ENCODE assay signal across 8 cellular contexts in genomic region chr13:45370922-45371406, GRCh38. TPM values are rescaled to one million over a fixed set of nuclear protein-coding genes. Genes with fewer than 3 reads are reported as not detected.
DNase-seq lines count a peak whose midpoint lies in the region; ATAC-seq, FAIRE-seq and TF ChIP-seq lines count a peak whose summit lies in the region.

No MANE protein-coding gene starts in this region.

- H3K4me1 ChIP-seq in NT2/D1 (ENCODE audit: insufficient read depth, insufficient read length) (peaks cover 4% of the 10 kb centered on the region), tibial artery (peaks cover 0 to 21% (median 9%) of the 10 kb centered on the region in 4 donors)

- FAIRE-seq in frontal cortex (lab: Jason Lieb, UNC): no peak

- peaks cover 15% of the 10 kb centered on the region for H3K36me3 Mint-ChIP-seq in osteocyte (ENCODE audit: unreplicated experiment)

- no peaks in the 10 kb centered on the region for H3K9me3 Mint-ChIP-seq in osteocyte (ENCODE audit: unreplicated experiment)

- H3K9ac ChIP-seq in NT2/D1 (ENCODE audit: insufficient read length, low read depth): no peak overlapping the region

- H3K4me3 Mint-ChIP-seq in osteocyte (ENCODE audit: unreplicated experiment): peak overlapping the region; percentile 5

- H3K27me3 ChIP-seq in NT2/D1 (ENCODE audit: insufficient read depth, insufficient read length) (no peaks in the 10 kb centered on the region), tibial artery (no peaks in the 10 kb centered on the region)

- H3K36me3 ChIP-seq in NT2/D1 (ENCODE audit: insufficient read depth, insufficient read length, low read length): peaks cover 6% of the 10 kb centered on the region
- H3K36me3 ChIP-seq in tibial artery: no peaks in the 10 kb centered on the region

- H3K4me1 Mint-ChIP-seq in osteocyte (ENCODE audit: unreplicated experiment): peaks cover 57% of the 10 kb centered on the region

- TF ChIP-seq CTCF in osteocyte (IDR thresholded peaks at IDR 0.05) (peak; percentile 94), tibial artery (IDR thresholded peaks at IDR 0.05) (peak; percentile 88 to 89)

- peak overlapping the region in 1 of 2 donors; percentile 21 for H3K27ac ChIP-seq in tibial artery

- ATAC-seq in HG03521 (IDR thresholded peaks at IDR 0.05; ENCODE audit: unreplicated experiment): no peak

- H3K4me3 ChIP-seq in NT2/D1 (ENCODE audit: insufficient read length, low read depth) (no peak overlapping the region), tibial artery (no peak overlapping the region)

- peak overlapping the region; percentile 31 for H3K27ac Mint-ChIP-seq in osteocyte (ENCODE audit: unreplicated experiment)

- H3K27me3 Mint-ChIP-seq in osteocyte (ENCODE audit: unreplicated experiment): no peaks in the 10 kb centered on the region

- H3K9me3 ChIP-seq in NT2/D1 (ENCODE audit: insufficient read depth, low read length) (no peaks in the 10 kb centered on the region), tibial artery (no peaks in the 10 kb centered on the region)

- intact Hi-C loops in tibial artery (cut with DNase I; ENCODE audit: low total_unique reads): no loop called here

- DNase-seq in ELF-1 (ENCODE audit: low read depth, low spot score): peak; percentile 92
- peak; percentile 68 for DNase-seq in NT2/D1 (ENCODE audit: low read depth, low spot score)
- DNase-seq in activated naive CD4-positive, alpha-beta T cell (lab: John Stamatoyannopoulos, UW): peak in 3 of 4 experiments; percentile 13 to 34 (median 18)
- DNase-seq in frontal cortex (ENCODE audit: low spot score in 2 of 2): peak; percentile 47 to 76
- DNase-seq in osteocyte (ENCODE audit: extremely low spot score, unreplicated experiment): peak; percentile 91
- DNase-seq in tibial artery: peak; percentile 64 to 79
- DNase-seq in NCI-H345 (lab: John Stamatoyannopoulos, UW): no peak

RNA-seq across cellular contexts. Expression of gene TPT1, which starts 30.0 kb away (rescaled TPM):
- total RNA-seq in frontal cortex (2,752 TPM), osteocyte (3,315 and 3,393 TPM in 2 replicates)

RNA-seq across cellular contexts. Expression of gene SLC25A30, which starts 47.2 kb away (rescaled TPM):
- total RNA-seq in frontal cortex (8.6 TPM), osteocyte (8.9 and 12.0 TPM in 2 replicates)
